Comparison of ENCODE assay signal across 18 cellular contexts in the genomic region with DNA sequence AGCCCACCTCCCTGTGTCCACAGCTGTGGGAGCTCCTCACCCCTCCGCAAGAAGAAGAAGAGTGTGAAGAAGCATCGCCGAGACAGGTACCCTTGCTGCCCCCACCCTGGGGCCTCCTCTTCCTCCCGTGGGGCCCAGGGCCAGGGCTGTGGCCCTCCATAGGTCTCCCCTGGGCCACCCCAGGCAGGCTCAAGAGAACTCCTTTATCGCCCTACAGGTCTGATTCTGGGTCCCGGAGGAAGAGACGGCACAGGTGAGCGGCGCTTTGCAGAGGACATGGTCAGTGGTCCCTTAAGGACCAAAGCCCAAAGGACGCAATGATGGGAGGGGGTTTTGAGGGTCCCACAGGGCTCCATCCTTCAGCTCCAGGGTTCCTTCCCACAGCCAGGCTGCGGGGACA. TPM values are rescaled to one million over a fixed set of nuclear protein-coding genes. Genes with fewer than 3 reads are reported as not detected.
"Had no signal": no experiment of that assay in that cellular context is flagged by ENCODE, and none has a peak within 500 bp of the region (broad histone marks: within the 10 kb centered on the region; RNA-seq: fewer than 3 reads in every experiment).

No MANE protein-coding gene starts in this region.

- H3K4me1 Mint-ChIP-seq: IgD-negative memory B cell had no signal

- H3K36me3 ChIP-seq: SJSA1 had no signal

- H3K4me3 ChIP-seq: SJSA1, SK-N-MC had no signal

- H3K4me3 Mint-ChIP-seq: IgD-negative memory B cell had no signal

- H3K27ac Mint-ChIP-seq: IgD-negative memory B cell had no signal

- H3K9me3 ChIP-seq: SJSA1 had no signal

- DNase-seq: KBM-7, MV-4-11, NCI-H1048, NCI-H1105, NCI-H1436 treated with DMSO at 0.1 percent for 48 hours, NCI-H1694, NCI-H187 treated with DMSO at 0.1 percent for 48 hours, NCI-H2029 treated with DMSO at 0.1 percent for 48 hours, NCI-H2227 treated with DMSO at 0.1 percent for 48 hours, NCI-H524, NCI-H526 treated with DMSO at 0.1 percent for 48 hours, NCI-H748 treated with DMSO at 0.1 percent for 48 hours, Right ventricle myocardium superior, SIG-M5 had no signal

- FAIRE-seq: RCC 7860 had no signal

- H3K4me1 ChIP-seq: SJSA1 had no signal

- H3K27ac ChIP-seq: SJSA1, SK-N-MC had no signal

RNA-seq across cellular contexts. Expression of a gene that starts 59.6 kb away (rescaled TPM):
- polyA plus RNA-seq: IgD-negative memory B cell had no signal
